In genomic region chr13:26983533-26984315, GRCh38 we compare ENCODE assay signal across 10 cellular contexts.
DNase-seq lines count a peak whose midpoint lies in the region; ATAC-seq and TF ChIP-seq lines count a peak whose summit lies in the region.
"Had no signal": no experiment of that assay in that cellular context is flagged by ENCODE, and none has a peak within 500 bp of the region (broad histone marks: within the 10 kb centered on the region; RNA-seq: fewer than 3 reads in every experiment).

No MANE protein-coding gene starts in this region.

- H3K4me3 ChIP-seq in liver (ENCODE audit: low read depth in 1 of 3, low read length in 3 of 3) (no peak overlapping the region), tibial artery (peak overlapping the region in 1 of 2 donors; percentile 34)

- TF ChIP-seq CTCF in liver (IDR thresholded peaks at IDR 0.05; ENCODE audit: low read depth, low read length, missing input control), result no peak
- no peak for TF ChIP-seq CTCF in tibial artery (IDR thresholded peaks at IDR 0.05)

- intact Hi-C loops in activated CD4-positive, alpha-beta T cell treated with anti-CD3 and anti-CD28 coated beads for 36 hours (cut with DNase I, micrococcal nuclease), result loop anchor here in 1 of 2 experiments (2.0 kb wide), 2 partner anchors 37 to 221 kb away; no protein-coding TSS in a partner anchor
- intact Hi-C loops in activated CD4-positive, alpha-beta memory T cell treated with anti-CD3 and anti-CD28 coated beads for 36 hours (cut with micrococcal nuclease), result loop anchor here (10.0 kb wide), 1 partner anchor 841 kb away; no protein-coding TSS in a partner anchor
- intact Hi-C loops in tibial artery (cut with DNase I; ENCODE audit: low total_unique reads), result loop anchor here (2.0 to 10.0 kb wide), 3 partner anchors 191 to 377 kb away; partner anchors contain the start of gene USP12

- POLR2A ChIA-PET in activated CD4-positive, alpha-beta T cell treated with anti-CD3 and anti-CD28 coated beads for 36 hours (lab: Charles Lee), result interaction anchor here (0.7 kb wide), 1 partner anchor 370 kb away, joined by 4 read pairs; no protein-coding TSS in a partner anchor
- POLR2A ChIA-PET in activated CD4-positive, alpha-beta memory T cell treated with anti-CD3 and anti-CD28 coated beads for 36 hours (lab: Charles Lee), result no interaction called here

- CTCF ChIA-PET in activated CD4-positive, alpha-beta T cell treated with anti-CD3 and anti-CD28 coated beads for 36 hours (lab: Charles Lee), result interaction anchor here (0.6 to 9.7 kb wide), 8 partner anchors 11 to 377 kb away, joined by 3 to 183 read pairs (median 5); partner anchors contain the start of gene RASL11A
- CTCF ChIA-PET in activated CD4-positive, alpha-beta memory T cell treated with anti-CD3 and anti-CD28 coated beads for 36 hours (lab: Charles Lee), result interaction anchor here (1.0 to 4.2 kb wide), 7 partner anchors 11 to 1000 kb away, joined by 4 to 27 read pairs (median 16); no protein-coding TSS in a partner anchor

- ATAC-seq in activated CD4-positive, alpha-beta T cell treated with anti-CD3 and anti-CD28 coated beads for 36 hours, result no peak
- ATAC-seq in stimulated activated naive B cell treated with anti-CD40 and anti-IgM and Interleukin-4, amounts not matched to agents 10 μg/mL and 1 μg/mL and 100 μg/mL, for 72 hours (replicated peaks), result no peak
- ATAC-seq in GM21360 (IDR thresholded peaks at IDR 0.05; ENCODE audit: unreplicated experiment), result no peak

- peak overlapping the region in 1 of 2 donors; percentile 73 for H3K9ac ChIP-seq in liver (ENCODE audit: low read depth in 1 of 2, low read length in 2 of 2)

- no peaks in the 10 kb centered on the region for H3K27me3 ChIP-seq in liver (ENCODE audit: control insufficient read depth in 4 of 4, insufficient read depth in 4 of 4, low read length in 3 of 4)
- peaks cover 0 to 2% of the 10 kb centered on the region in 2 donors for H3K27me3 ChIP-seq in tibial artery

- H3K36me3 Mint-ChIP-seq in activated CD4-positive, alpha-beta T cell treated with anti-CD3 and anti-CD28 coated beads for 36 hours (ENCODE audit: low read depth), result no peaks in the 10 kb centered on the region
- H3K36me3 Mint-ChIP-seq in activated CD4-positive, alpha-beta memory T cell treated with anti-CD3 and anti-CD28 coated beads for 36 hours, result no peaks in the 10 kb centered on the region
- no peaks in the 10 kb centered on the region for H3K36me3 Mint-ChIP-seq in stimulated activated naive B cell treated with anti-CD40 and anti-IgM and Interleukin-4, amounts not matched to agents 10 μg/mL and 1 μg/mL and 100 μg/mL, for 72 hours

- no peaks in the 10 kb centered on the region for H3K36me3 ChIP-seq in liver (ENCODE audit: control insufficient read depth in 4 of 4, insufficient read depth in 3 of 4, low read depth in 1 of 4, low read length in 3 of 4)
- H3K36me3 ChIP-seq in tibial artery, result no peaks in the 10 kb centered on the region

- TF ChIP-seq RAD21 in liver (IDR thresholded peaks at IDR 0.05), result no peak

- 76% methylated on average over 12 of the region's 12 CpGs for WGBS in liver

- DNase-seq in activated CD4-positive, alpha-beta T cell treated with anti-CD3 and anti-CD28 coated beads for 36 hours, result peak; percentile 22
- DNase-seq in activated CD4-positive, alpha-beta T cell treated with anti-CD3 and anti-CD28 coated beads for 48 hours, result no peak
- peak; percentile 31 for DNase-seq in activated CD4-positive, alpha-beta memory T cell treated with anti-CD3 and anti-CD28 coated beads for 36 hours
- DNase-seq in tibial artery, result peak in 1 of 2 donors; percentile 17
- DNase-seq in stimulated activated naive B cell treated with anti-CD40 and anti-IgM and Interleukin-4, amounts not matched to agents 10 μg/mL and 1 μg/mL and 100 μg/mL, for 72 hours, result no peak
- no peak for DNase-seq in T-helper 9 cell
- DNase-seq: activated naive CD4-positive, alpha-beta T cell treated with Interleukin-2 at 50 U/mL for 16 hours; occipital lobe had no signal

- H3K9me3 ChIP-seq in liver (ENCODE audit: control insufficient read depth in 4 of 4, low read length in 3 of 4) (no peaks in the 10 kb centered on the region), tibial artery (no peaks in the 10 kb centered on the region)

- H3K27ac Mint-ChIP-seq in activated CD4-positive, alpha-beta T cell treated with anti-CD3 and anti-CD28 coated beads for 36 hours, result no peak overlapping the region
- no peak overlapping the region for H3K27ac Mint-ChIP-seq in activated CD4-positive, alpha-beta memory T cell treated with anti-CD3 and anti-CD28 coated beads for 36 hours
- H3K27ac Mint-ChIP-seq in stimulated activated naive B cell treated with anti-CD40 and anti-IgM and Interleukin-4, amounts not matched to agents 10 μg/mL and 1 μg/mL and 100 μg/mL, for 72 hours, result no peak overlapping the region

- peaks cover 8% of the 10 kb centered on the region for H3K27me3 Mint-ChIP-seq in activated CD4-positive, alpha-beta T cell treated with anti-CD3 and anti-CD28 coated beads for 36 hours
- H3K27me3 Mint-ChIP-seq in activated CD4-positive, alpha-beta memory T cell treated with anti-CD3 and anti-CD28 coated beads for 36 hours, result peaks cover 11% of the 10 kb centered on the region
- H3K27me3 Mint-ChIP-seq in stimulated activated naive B cell treated with anti-CD40 and anti-IgM and Interleukin-4, amounts not matched to agents 10 μg/mL and 1 μg/mL and 100 μg/mL, for 72 hours, result peaks cover 8% of the 10 kb centered on the region in 2 donors

- H3K9me3 Mint-ChIP-seq in activated CD4-positive, alpha-beta T cell treated with anti-CD3 and anti-CD28 coated beads for 36 hours (ENCODE audit: low read depth), result no peaks in the 10 kb centered on the region
- H3K9me3 Mint-ChIP-seq in activated CD4-positive, alpha-beta memory T cell treated with anti-CD3 and anti-CD28 coated beads for 36 hours, result no peaks in the 10 kb centered on the region
- no peaks in the 10 kb centered on the region for H3K9me3 Mint-ChIP-seq in stimulated activated naive B cell treated with anti-CD40 and anti-IgM and Interleukin-4, amounts not matched to agents 10 μg/mL and 1 μg/mL and 100 μg/mL, for 72 hours

- no peaks in the 10 kb centered on the region for H3K4me1 Mint-ChIP-seq in activated CD4-positive, alpha-beta T cell treated with anti-CD3 and anti-CD28 coated beads for 36 hours
- H3K4me1 Mint-ChIP-seq in activated CD4-positive, alpha-beta memory T cell treated with anti-CD3 and anti-CD28 coated beads for 36 hours (ENCODE audit: low read depth), result no peaks in the 10 kb centered on the region
- peaks cover 4 to 7% of the 10 kb centered on the region in 2 donors for H3K4me1 Mint-ChIP-seq in stimulated activated naive B cell treated with anti-CD40 and anti-IgM and Interleukin-4, amounts not matched to agents 10 μg/mL and 1 μg/mL and 100 μg/mL, for 72 hours

- no peak overlapping the region for H3K4me3 Mint-ChIP-seq in activated CD4-positive, alpha-beta T cell treated with anti-CD3 and anti-CD28 coated beads for 36 hours
- H3K4me3 Mint-ChIP-seq in activated CD4-positive, alpha-beta memory T cell treated with anti-CD3 and anti-CD28 coated beads for 36 hours, result no peak overlapping the region
- H3K4me3 Mint-ChIP-seq in stimulated activated naive B cell treated with anti-CD40 and anti-IgM and Interleukin-4, amounts not matched to agents 10 μg/mL and 1 μg/mL and 100 μg/mL, for 72 hours, result no peak overlapping the region

- H3K4me1 ChIP-seq in liver (ENCODE audit: control insufficient read depth in 4 of 4, insufficient read depth in 4 of 4, low read length in 3 of 4) (peaks cover 7 to 30% (median 23%) of the 10 kb centered on the region in 4 donors), tibial artery (peaks cover 0 to 31% (median 9%) of the 10 kb centered on the region in 4 donors)

- H3K27ac ChIP-seq in liver (ENCODE audit: low read depth in 1 of 2, low read length in 2 of 2) (peak overlapping the region; percentile 84 to 90), tibial artery (peak overlapping the region; percentile 68 to 75)

TF ChIP-seq in liver, 16 proteins besides CTCF, POLR2A, EP300 and RAD21:
- no peak for TF ChIP-seq HNF4A (conservative IDR thresholded peaks at IDR 0.05)

Comparison
In these comparisons a context has a peak if more than half of its experiments do, and no peak if none do; other contexts are left out.
1. DNase-seq: peak in activated CD4-positive, alpha-beta T cell treated with anti-CD3 and anti-CD28 coated beads for 36 hours (single experiment) and activated CD4-positive, alpha-beta memory T cell treated with anti-CD3 and anti-CD28 coated beads for 36 hours (single experiment); none in activated CD4-positive, alpha-beta T cell treated with anti-CD3 and anti-CD28 coated beads for 48 hours (single experiment), stimulated activated naive B cell treated with anti-CD40 and anti-IgM and Interleukin-4, amounts not matched to agents 10 μg/mL and 1 μg/mL and 100 μg/mL, for 72 hours (single experiment) and T-helper 9 cell (single experiment).